8 cellular contexts compared by ENCODE assay signal in the genomic region with DNA sequence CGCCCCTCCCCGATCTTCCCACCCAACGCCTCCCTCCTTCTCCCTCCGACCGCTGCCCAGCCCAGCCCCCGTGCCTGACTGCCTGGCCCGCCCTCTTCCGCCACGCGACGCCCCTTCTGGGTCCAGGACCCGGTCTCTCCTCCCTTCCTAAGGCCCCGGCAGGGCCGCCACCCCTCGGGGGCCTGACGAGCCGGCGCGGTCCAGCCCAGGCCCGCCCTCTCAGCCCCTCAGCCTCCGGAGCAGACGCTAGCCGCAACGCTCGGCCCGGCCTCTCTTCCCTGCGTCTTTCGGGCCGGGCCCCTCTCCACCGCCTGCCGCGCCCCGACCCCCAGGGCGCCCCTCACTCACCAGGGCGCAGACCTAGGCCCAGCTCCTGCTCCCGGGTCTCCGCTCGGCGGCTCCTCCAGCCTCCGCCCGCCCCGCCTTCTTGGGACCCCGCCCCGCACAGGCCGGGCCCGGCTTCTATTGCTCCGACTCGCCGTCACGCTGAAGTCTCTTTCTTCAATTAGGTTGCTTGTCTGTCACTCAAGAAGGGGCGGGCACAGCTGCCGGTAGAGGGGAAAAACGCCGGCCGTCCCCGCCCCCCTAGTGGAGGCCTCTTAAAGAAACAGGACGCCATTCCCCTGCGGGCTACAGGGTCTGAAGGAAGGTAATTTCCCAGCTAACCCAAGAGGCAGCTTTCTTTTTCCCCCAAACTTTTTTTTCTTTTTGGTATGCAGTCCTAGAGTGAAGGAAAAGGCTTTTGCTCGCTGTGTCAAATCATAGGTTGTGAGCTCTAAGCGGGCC. TPM values are rescaled to one million over a fixed set of nuclear protein-coding genes. Genes with fewer than 3 reads are reported as not detected.
DNase-seq lines count a peak whose midpoint lies in the region; ATAC-seq and TF ChIP-seq lines count a peak whose summit lies in the region.

A gene with protein sequence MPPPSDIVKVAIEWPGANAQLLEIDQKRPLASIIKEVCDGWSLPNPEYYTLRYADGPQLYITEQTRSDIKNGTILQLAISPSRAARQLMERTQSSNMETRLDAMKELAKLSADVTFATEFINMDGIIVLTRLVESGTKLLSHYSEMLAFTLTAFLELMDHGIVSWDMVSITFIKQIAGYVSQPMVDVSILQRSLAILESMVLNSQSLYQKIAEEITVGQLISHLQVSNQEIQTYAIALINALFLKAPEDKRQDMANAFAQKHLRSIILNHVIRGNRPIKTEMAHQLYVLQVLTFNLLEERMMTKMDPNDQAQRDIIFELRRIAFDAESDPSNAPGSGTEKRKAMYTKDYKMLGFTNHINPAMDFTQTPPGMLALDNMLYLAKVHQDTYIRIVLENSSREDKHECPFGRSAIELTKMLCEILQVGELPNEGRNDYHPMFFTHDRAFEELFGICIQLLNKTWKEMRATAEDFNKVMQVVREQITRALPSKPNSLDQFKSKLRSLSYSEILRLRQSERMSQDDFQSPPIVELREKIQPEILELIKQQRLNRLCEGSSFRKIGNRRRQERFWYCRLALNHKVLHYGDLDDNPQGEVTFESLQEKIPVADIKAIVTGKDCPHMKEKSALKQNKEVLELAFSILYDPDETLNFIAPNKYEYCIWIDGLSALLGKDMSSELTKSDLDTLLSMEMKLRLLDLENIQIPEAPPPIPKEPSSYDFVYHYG (minus strand): TSS at position 416 of the 786 bp plus-strand sequence. CDS start 12,133 bp downstream, outside the sequence.

- H3K27me3 Mint-ChIP-seq in WTC11 (ENCODE audit: low read depth) = peaks cover 16% of the 10 kb centered on the region

- H3K4me3 Mint-ChIP-seq in WTC11 = peak within 1 kb of the TSS; percentile 93

- H3K27ac Mint-ChIP-seq in WTC11 = peak within 1 kb of the TSS; percentile 83

- no peak for TF ChIP-seq CTCF in AG04449 (IDR thresholded peaks at IDR 0.05; ENCODE audit: insufficient read depth, low read length, missing control alignments)
- TF ChIP-seq CTCF in WTC11 (IDR thresholded peaks at IDR 0.05) = no peak
- no peak for TF ChIP-seq CTCF in cardiac fibroblast (IDR thresholded peaks at IDR 0.05; ENCODE audit: low read depth, low read length)

- peak within 1 kb of the TSS; percentile 90 for H3K4me3 ChIP-seq in AG04449 (ENCODE audit: low read depth, low read length)
- H3K4me3 ChIP-seq in cardiac fibroblast (replicated peaks in 1 of 2; ENCODE audit: low read depth in 2 of 2, low read length in 2 of 2) = peak within 1 kb of the TSS; percentile 75 to 84

- no peaks in the 10 kb centered on the region for H3K9me3 Mint-ChIP-seq in WTC11

- POLR2A ChIA-PET in AG04449 (lab: Yijun Ruan, JAX) (interaction anchor here (0.9 to 1.8 kb wide), 4 partner anchors 42 to 437 kb away, joined by 3 to 13 read pairs (median 3); no protein-coding TSS in a partner anchor), WTC11 (lab: Charles Lee) (interaction anchor here (0.7 to 1.8 kb wide), 4 partner anchors 42 to 397 kb away, joined by 3 to 8 read pairs (median 4); partner anchors contain the start of gene MMP9)

- peaks cover 33% of the 10 kb centered on the region for H3K4me1 Mint-ChIP-seq in WTC11

- DNase-seq in AG04449 (ENCODE audit: low read depth, low spot score) (peak; percentile 75), NCI-H2227 treated with DMSO at 0.1 percent for 48 hours (lab: John Stamatoyannopoulos, UW) (peak; percentile 97), WTC11 (ENCODE audit: low spot score) (peak; percentile 98), cardiac fibroblast (ENCODE audit: low read depth in 2 of 2) (peak; percentile 96 to 98), inferior parietal cortex (ENCODE audit: extremely low spot score) (peak; percentile 97)
- DNase-seq in stimulated activated CD4-positive, alpha-beta T cell treated with anti-CD3 and anti-CD28 coated beads, Interleukin-12 subunit alpha, Interleukin-12 subunit beta, amount 100 ng/mL, for 24 hours (ENCODE audit: low read depth in 2 of 2) = peak; percentile 92 to 97

- ATAC-seq in GM18907 (IDR thresholded peaks at IDR 0.05; ENCODE audit: unreplicated experiment) = peak; percentile 84
- ATAC-seq in HG03159 (IDR thresholded peaks at IDR 0.05; ENCODE audit: unreplicated experiment) = peak; percentile 89
- ATAC-seq in WTC11 = peak; percentile 86

- no peaks in the 10 kb centered on the region for H3K36me3 Mint-ChIP-seq in WTC11

- CTCF ChIA-PET in AG04449 (lab: Yijun Ruan, JAX) (interaction anchor here (0.9 to 2.3 kb wide), 9 partner anchors 10 to 436 kb away, joined by 3 to 10 read pairs (median 4); partner anchors contain the start of gene CDH22), WTC11 (lab: Charles Lee) (interaction anchor here (0.8 to 3.0 kb wide), 14 partner anchors 11 to 473 kb away, joined by 3 to 19 read pairs (median 6); no protein-coding TSS in a partner anchor)

TF ChIP-seq in WTC11, 78 proteins besides CTCF, POLR2A, EP300 and RAD21 (continues in another document):
- TF ChIP-seq NR3C1 (CRISPR knock-in tag; conservative IDR thresholded peaks at IDR 0.05; ENCODE audit: low read depth) = no peak
- no peak for TF ChIP-seq FOXJ3 (CRISPR knock-in tag; IDR thresholded peaks at IDR 0.05; ENCODE audit: borderline replicate concordance)
- no peak for TF ChIP-seq PRRX2 (CRISPR knock-in tag; IDR thresholded peaks at IDR 0.05)
- TF ChIP-seq, protein P1, sequence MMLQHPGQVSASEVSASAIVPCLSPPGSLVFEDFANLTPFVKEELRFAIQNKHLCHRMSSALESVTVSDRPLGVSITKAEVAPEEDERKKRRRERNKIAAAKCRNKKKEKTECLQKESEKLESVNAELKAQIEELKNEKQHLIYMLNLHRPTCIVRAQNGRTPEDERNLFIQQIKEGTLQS (CRISPR knock-in tag; conservative IDR thresholded peaks at IDR 0.05) = no peak
- no peak for TF ChIP-seq TEAD4 (CRISPR knock-in tag; IDR thresholded peaks at IDR 0.05)
- no peak for TF ChIP-seq JAZF1 (CRISPR knock-in tag; IDR thresholded peaks at IDR 0.05)
- peak; percentile 49 for TF ChIP-seq USF2 (CRISPR knock-in tag; IDR thresholded peaks at IDR 0.05)
- TF ChIP-seq ATF1 (CRISPR knock-in tag; IDR thresholded peaks at IDR 0.05) = no peak
- no peak for TF ChIP-seq FOXP4 (CRISPR knock-in tag; IDR thresholded peaks at IDR 0.05)
- TF ChIP-seq, protein P2, sequence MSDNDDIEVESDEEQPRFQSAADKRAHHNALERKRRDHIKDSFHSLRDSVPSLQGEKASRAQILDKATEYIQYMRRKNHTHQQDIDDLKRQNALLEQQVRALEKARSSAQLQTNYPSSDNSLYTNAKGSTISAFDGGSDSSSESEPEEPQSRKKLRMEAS (CRISPR knock-in tag; IDR thresholded peaks at IDR 0.05) = peak; percentile 78
- TF ChIP-seq GABPB1 (CRISPR knock-in tag; IDR thresholded peaks at IDR 0.05) = no peak; the same call in none of the 2 replicates
- TF ChIP-seq ZNF317 (CRISPR knock-in tag; IDR thresholded peaks at IDR 0.05; ENCODE audit: borderline replicate concordance, low read depth) = no peak
- TF ChIP-seq ZNF232 (CRISPR knock-in tag; IDR thresholded peaks at IDR 0.05) = no peak
- TF ChIP-seq IRF2 (CRISPR knock-in tag; IDR thresholded peaks at IDR 0.05; ENCODE audit: borderline replicate concordance, low read depth) = no peak
- no peak for TF ChIP-seq GRHL2 (CRISPR knock-in tag; IDR thresholded peaks at IDR 0.05; ENCODE audit: insufficient replicate concordance, severe bottlenecking)
- TF ChIP-seq E2F4 (CRISPR knock-in tag; IDR thresholded peaks at IDR 0.05; ENCODE audit: borderline replicate concordance, low read depth) = no peak; the same call in 1 of the 2 replicates
- TF ChIP-seq, protein P3, sequence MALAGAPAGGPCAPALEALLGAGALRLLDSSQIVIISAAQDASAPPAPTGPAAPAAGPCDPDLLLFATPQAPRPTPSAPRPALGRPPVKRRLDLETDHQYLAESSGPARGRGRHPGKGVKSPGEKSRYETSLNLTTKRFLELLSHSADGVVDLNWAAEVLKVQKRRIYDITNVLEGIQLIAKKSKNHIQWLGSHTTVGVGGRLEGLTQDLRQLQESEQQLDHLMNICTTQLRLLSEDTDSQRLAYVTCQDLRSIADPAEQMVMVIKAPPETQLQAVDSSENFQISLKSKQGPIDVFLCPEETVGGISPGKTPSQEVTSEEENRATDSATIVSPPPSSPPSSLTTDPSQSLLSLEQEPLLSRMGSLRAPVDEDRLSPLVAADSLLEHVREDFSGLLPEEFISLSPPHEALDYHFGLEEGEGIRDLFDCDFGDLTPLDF (CRISPR knock-in tag; IDR thresholded peaks at IDR 0.05) = no peak
- no peak; the same call in 1 of the 2 replicates for TF ChIP-seq CREM (CRISPR knock-in tag; IDR thresholded peaks at IDR 0.05)
- no peak for TF ChIP-seq SOX15 (CRISPR knock-in tag; IDR thresholded peaks at IDR 0.05)
- no peak for TF ChIP-seq TCF7 (CRISPR knock-in tag; IDR thresholded peaks at IDR 0.05; ENCODE audit: low read depth)

RNA-seq across cellular contexts. Expression of the gene that starts here (rescaled TPM):
- 28.4 to 35.5 TPM (median 32.3 TPM) in 3 replicates for total RNA-seq in WTC11 (2021)

Comparison
In these comparisons a context has a peak if more than half of its experiments do, and no peak if none do; other contexts are left out.
1. Peak in every context shown above with its lines: DNase-seq, ATAC-seq and H3K4me3 ChIP-seq.